1 cellular context compared by ENCODE assay signal in genomic region chr2:12918841-12919445, GRCh38.
A peak's percentile ranks its signal among the peaks of the same experiment; 100 is the strongest.
TF ChIP-seq lines count a peak whose summit lies in the region.

No MANE protein-coding gene starts in this region.

TF ChIP-seq in IMR-90, 13 proteins besides CTCF, POLR2A, EP300 and RAD21 (continued from another document):
- TF ChIP-seq USF2 (IDR thresholded peaks at IDR 0.05; ENCODE audit: low read depth, low read length) (no peak), SMC3 (IDR thresholded peaks at IDR 0.05; ENCODE audit: low read depth, low read length) (no peak), NFE2L2 (IDR thresholded peaks at IDR 0.05; ENCODE audit: low read depth, low read length) (peak; percentile 45; the same call in 1 of the 2 replicates), BHLHE40 (IDR thresholded peaks at IDR 0.05; ENCODE audit: low read depth, low read length) (peak; percentile 51), MAZ (IDR thresholded peaks at IDR 0.05; ENCODE audit: borderline replicate concordance, low read depth, low read length) (no peak), RFX5 (IDR thresholded peaks at IDR 0.05; ENCODE audit: low read depth, low read length) (no peak)
